Comparison of ENCODE assay signal across 1 cellular context in genomic region chr5:132747064-132747692, GRCh38.
TF ChIP-seq lines count a peak whose summit lies in the region.

A gene with protein sequence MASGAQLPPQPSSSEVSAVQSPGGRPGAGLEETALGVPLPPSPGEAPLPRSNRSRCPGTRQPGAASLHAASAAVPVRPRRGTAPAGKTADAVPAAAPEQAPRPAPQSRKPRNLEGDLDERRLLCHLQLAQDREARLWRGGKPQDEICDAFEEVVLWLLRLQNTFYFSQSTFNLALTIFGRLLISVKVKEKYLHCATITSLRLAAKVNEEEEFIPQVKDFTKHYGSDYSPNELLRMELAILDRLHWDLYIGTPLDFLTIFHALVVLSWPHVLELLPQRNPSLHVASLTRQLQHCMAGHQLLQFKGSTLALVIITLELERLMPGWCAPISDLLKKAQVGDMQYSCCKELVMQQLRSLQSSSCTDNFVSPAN (plus strand): TSS chr5:132747426. CDS start chr5:132747496, 70 bp downstream.

TF ChIP-seq in IMR-90, 13 proteins besides CTCF, POLR2A, EP300 and RAD21 (continued from another document):
- TF ChIP-seq USF2 (IDR thresholded peaks at IDR 0.05; ENCODE audit: low read depth, low read length) (no peak), FOS (IDR thresholded peaks at IDR 0.05; ENCODE audit: low read depth, low read length) (no peak)
